9 cellular contexts compared by ENCODE assay signal in genomic region chr3:8767667-8768363, GRCh38. TPM values are rescaled to one million over a fixed set of nuclear protein-coding genes. Genes with fewer than 3 reads are reported as not detected.
DNase-seq lines count a peak whose midpoint lies in the region; ATAC-seq and TF ChIP-seq lines count a peak whose summit lies in the region.
"Had no signal": no experiment of that assay in that cellular context is flagged by ENCODE, and none has a peak within 500 bp of the region (broad histone marks: within the 10 kb centered on the region; RNA-seq: fewer than 3 reads in every experiment).

No MANE protein-coding gene starts in this region.

- DNase-seq in activated T-cell treated with anti-CD3 and anti-CD28 coated beads, Interleukin-2, amount 50 U/mL, for 24 hours, result peak; percentile 36
- no peak for DNase-seq in activated T-cell treated with anti-CD3 and anti-CD28 coated beads for 4 hours
- peak; percentile 60 for DNase-seq in NCI-H510A (lab: John Stamatoyannopoulos, UW)
- DNase-seq in esophagus muscularis mucosa (ENCODE audit: extremely low spot score), result peak; percentile 53
- no peak for DNase-seq in psoas muscle
- no peak for DNase-seq in NCI-H1436 treated with DMSO at 0.1 percent for 48 hours (lab: John Stamatoyannopoulos, UW)
- no peak for DNase-seq in effector memory CD4-positive, alpha-beta T cell

- no peak for TF ChIP-seq EP300 in esophagus muscularis mucosa (IDR thresholded peaks at IDR 0.05)

- TF ChIP-seq CTCF in esophagus muscularis mucosa (IDR thresholded peaks at IDR 0.05) (no peak), psoas muscle (IDR thresholded peaks at IDR 0.05) (no peak)

- no peak overlapping the region for H3K4me3 Mint-ChIP-seq in activated T-cell treated with anti-CD3 and anti-CD28 coated beads, Interleukin-2, amount 50 U/mL, for 24 hours

- peaks cover 0 to 63% (median 18%) of the 10 kb centered on the region in 4 donors for H3K27me3 ChIP-seq in esophagus muscularis mucosa
- peaks cover 0 to 24% (median 3%) of the 10 kb centered on the region in 3 donors for H3K27me3 ChIP-seq in psoas muscle (ENCODE audit: insufficient read depth in 3 of 3, low read length in 2 of 3)
- peaks cover 21% of the 10 kb centered on the region for H3K27me3 ChIP-seq in effector memory CD4-positive, alpha-beta T cell (replicated peaks; ENCODE audit: control insufficient read depth, insufficient read depth, low read length, poor library complexity, severe bottlenecking)

- H3K9me3 Mint-ChIP-seq in activated T-cell treated with anti-CD3 and anti-CD28 coated beads, Interleukin-2, amount 50 U/mL, for 24 hours, result no peaks in the 10 kb centered on the region

- peak overlapping the region; percentile 18 to 53 (median 35) for H3K4me3 ChIP-seq in esophagus muscularis mucosa
- peak overlapping the region; percentile 65 for H3K4me3 ChIP-seq in psoas muscle
- no peak overlapping the region for H3K4me3 ChIP-seq in effector memory CD4-positive, alpha-beta T cell (ENCODE audit: insufficient read depth, low read depth, low read length, poor library complexity, severe bottlenecking)

- H3K27ac ChIP-seq in esophagus muscularis mucosa (replicated peaks in 1 of 4) (no peak overlapping the region), psoas muscle (no peak overlapping the region)
- H3K27ac ChIP-seq in effector memory CD4-positive, alpha-beta T cell (ENCODE audit: insufficient read depth, low read length, poor library complexity, severe bottlenecking), result no peak overlapping the region

- H3K9me3 ChIP-seq in esophagus muscularis mucosa, result no peaks in the 10 kb centered on the region
- H3K9me3 ChIP-seq in psoas muscle, result no peaks in the 10 kb centered on the region
- H3K9me3 ChIP-seq in effector memory CD4-positive, alpha-beta T cell (ENCODE audit: control insufficient read depth, low read length), result no peaks in the 10 kb centered on the region

- no peak overlapping the region for H3K27ac Mint-ChIP-seq in activated T-cell treated with anti-CD3 and anti-CD28 coated beads, Interleukin-2, amount 50 U/mL, for 24 hours

- intact Hi-C loops in esophagus muscularis mucosa (cut with DNase I), result no loop called here
- intact Hi-C loops in psoas muscle (cut with DNase I), result loop anchor here in 1 of 2 donors (2.0 kb wide), 1 partner anchor 105 kb away; no protein-coding TSS in a partner anchor

- WGBS in esophagus muscularis mucosa, result no CpG with 5 or more reads among the region's 74 CpGs
- 4 to 5% (median 5%) methylated on average over 44 to 74 of the region's 74 CpGs for WGBS in psoas muscle, 3 donors

- ATAC-seq in HG02642 (IDR thresholded peaks at IDR 0.05; ENCODE audit: poor library complexity, unreplicated experiment) (peak; percentile 51), psoas muscle (peak; percentile 33 to 67 (median 54))

- peaks cover 16% of the 10 kb centered on the region for H3K4me1 Mint-ChIP-seq in activated T-cell treated with anti-CD3 and anti-CD28 coated beads, Interleukin-2, amount 50 U/mL, for 24 hours (ENCODE audit: low read depth)

- H3K27me3 Mint-ChIP-seq in activated T-cell treated with anti-CD3 and anti-CD28 coated beads, Interleukin-2, amount 50 U/mL, for 24 hours, result peaks cover 56% of the 10 kb centered on the region

- TF ChIP-seq POLR2A in esophagus muscularis mucosa (IDR thresholded peaks at IDR 0.05; ENCODE audit: low read depth), result no peak

- H3K36me3 Mint-ChIP-seq in activated T-cell treated with anti-CD3 and anti-CD28 coated beads, Interleukin-2, amount 50 U/mL, for 24 hours (ENCODE audit: low read depth), result no peaks in the 10 kb centered on the region

- H3K36me3 ChIP-seq in esophagus muscularis mucosa (no peaks in the 10 kb centered on the region), psoas muscle (ENCODE audit: insufficient read depth in 1 of 2, low read depth in 1 of 2) (no peaks in the 10 kb centered on the region)
- H3K36me3 ChIP-seq in effector memory CD4-positive, alpha-beta T cell (ENCODE audit: control insufficient read depth, insufficient read depth, low read length), result no peaks in the 10 kb centered on the region

- peaks cover 15 to 31% (median 29%) of the 10 kb centered on the region in 4 donors for H3K4me1 ChIP-seq in esophagus muscularis mucosa
- H3K4me1 ChIP-seq in psoas muscle, result peaks cover 4% of the 10 kb centered on the region
- H3K4me1 ChIP-seq in effector memory CD4-positive, alpha-beta T cell (ENCODE audit: control insufficient read depth, insufficient read depth, low read length, poor library complexity, severe bottlenecking), result no peaks in the 10 kb centered on the region

RNA-seq across cellular contexts. Expression of gene OXTR, which starts 1.6 kb away (rescaled TPM):
- total RNA-seq in esophagus muscularis mucosa, result 1 to 10 TPM in 2 of 4 donors, under 1 TPM in 2; 0.42 to 3.6 (median 1.6) TPM
- under 1 TPM in 2 of 4 donors, not detected in 2; 0.11 to 0.16 TPM for total RNA-seq in psoas muscle
- under 1 TPM; 0.09 to 0.38 (median 0.12) TPM for polyA plus RNA-seq in psoas muscle

RNA-seq across cellular contexts. Expression of gene CAV3, which starts 34.2 kb away (rescaled TPM):
- total RNA-seq in esophagus muscularis mucosa (not detected), psoas muscle (10 to 100 TPM; 36.4 to 71.1 (median 52.5) TPM)
- 10 to 100 TPM; 20.5 to 67.2 (median 49.3) TPM for polyA plus RNA-seq in psoas muscle
- total RNA-seq: Daoy had no signal

Comparison
In these comparisons a context has a peak if more than half of its experiments do, and no peak if none do; other contexts are left out.
1. DNase-seq: peak in activated T-cell treated with anti-CD3 and anti-CD28 coated beads, Interleukin-2, amount 50 U/mL, for 24 hours (single experiment), NCI-H510A (single experiment) and esophagus muscularis mucosa (single experiment); none in activated T-cell treated with anti-CD3 and anti-CD28 coated beads for 4 hours (single experiment), psoas muscle (0 of 2), NCI-H1436 treated with DMSO at 0.1 percent for 48 hours (single experiment) and effector memory CD4-positive, alpha-beta T cell (0 of 3).
2. RNA of gene CAV3, which starts 34.2 kb away (total RNA-seq): 36.4 to 71.1 TPM in psoas muscle; not detected in esophagus muscularis mucosa; every median in the first group is over 10 times any median in the second.